ENCODE assay signal across 11 cellular contexts in the genomic region with DNA sequence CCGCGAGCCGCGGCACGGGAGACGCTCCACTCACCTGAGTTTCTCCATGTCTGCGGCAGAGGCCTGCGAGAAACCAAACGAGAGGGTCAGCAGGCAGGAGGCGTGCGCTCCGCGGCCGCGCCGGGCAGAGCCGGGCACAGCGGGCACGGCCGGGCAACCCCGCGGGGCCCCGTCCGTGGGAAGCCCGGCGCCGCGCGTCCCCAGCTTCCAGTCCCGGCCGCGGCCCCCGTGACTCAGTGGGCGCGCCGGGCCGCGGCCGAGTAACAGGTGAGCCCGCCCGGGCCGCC. TPM values are rescaled to one million over a fixed set of nuclear protein-coding genes. Genes with fewer than 3 reads are reported as not detected.
DNase-seq lines count a peak whose midpoint lies in the region; ATAC-seq and TF ChIP-seq lines count a peak whose summit lies in the region.
"Had no signal": no experiment of that assay in that cellular context is flagged by ENCODE, and none has a peak within 500 bp of the region (broad histone marks: within the 10 kb centered on the region; RNA-seq: fewer than 3 reads in every experiment).

No MANE protein-coding gene starts in this region.

- H2BK12ac ChIP-seq in mesenchymal stem cell (ENCODE audit: low read length in 2 of 2) = no peak overlapping the region

- no peaks in the 10 kb centered on the region for H3K36me3 ChIP-seq in colonic mucosa
- H3K36me3 ChIP-seq in mesenchymal stem cell (ENCODE audit: control insufficient read depth in 1 of 2, insufficient read depth in 2 of 2, low read depth in 1 of 2, low read length in 2 of 2) = peaks cover 0 to 19% of the 10 kb centered on the region in 2 experiments
- no peaks in the 10 kb centered on the region for H3K36me3 ChIP-seq in transverse colon

- peak overlapping the region; percentile 91 for H3K4me2 ChIP-seq in mesenchymal stem cell (ENCODE audit: low read length, poor library complexity, severe bottlenecking)

- H3K18ac ChIP-seq in mesenchymal stem cell (ENCODE audit: low read depth in 1 of 2, low read length in 2 of 2) = no peak overlapping the region

- no peak for TF ChIP-seq EP300 in transverse colon (IDR thresholded peaks at IDR 0.05; ENCODE audit: low read depth)

- intact Hi-C loops in colonic mucosa (cut with DNase I) (no loop called here), transverse colon (cut with DNase I; ENCODE audit: low total_unique reads) (no loop called here)

- H3K23ac ChIP-seq in mesenchymal stem cell (ENCODE audit: low read length in 2 of 2) = no peak overlapping the region

- ATAC-seq in activated T-cell treated with anti-CD3 and anti-CD28 coated beads, Interleukin-2, amount 50 U/mL, for 4 hours = peak; percentile 20 to 27
- no peak for ATAC-seq in GM21528 (IDR thresholded peaks at IDR 0.05; ENCODE audit: low FRiP score, unreplicated experiment)
- ATAC-seq: activated naive CD8-positive, alpha-beta T cell treated with anti-CD3 and anti-CD28 coated beads, Interleukin-2, amount 50 U/mL, for 24 hours had no signal

- no peak overlapping the region for H4K91ac ChIP-seq in mesenchymal stem cell (ENCODE audit: low read length)

- no peak overlapping the region for H3K4ac ChIP-seq in mesenchymal stem cell (ENCODE audit: low read depth in 1 of 2, low read length in 2 of 2)

- no peak overlapping the region for H2BK120ac ChIP-seq in mesenchymal stem cell (ENCODE audit: low read depth, low read length)

- H3K4me1 ChIP-seq in colonic mucosa (no peaks in the 10 kb centered on the region), mesenchymal stem cell (ENCODE audit: control insufficient read depth, insufficient read depth, low read depth, low read length) (peaks cover 19% of the 10 kb centered on the region), transverse colon (peaks cover 9 to 25% (median 19%) of the 10 kb centered on the region in 4 donors)

- H4K8ac ChIP-seq in mesenchymal stem cell (ENCODE audit: low read length) = no peak overlapping the region

- H2AK5ac ChIP-seq in mesenchymal stem cell (ENCODE audit: low read length, severe bottlenecking) = no peak overlapping the region

- no peaks in the 10 kb centered on the region for H3K36me3 Mint-ChIP-seq in activated T-cell treated with anti-CD3 and anti-CD28 coated beads, Interleukin-2, amount 50 U/mL, for 4 hours (ENCODE audit: insufficient read depth)
- H3K36me3 Mint-ChIP-seq in activated T-cell treated with anti-CD3 and anti-CD28 coated beads, Interleukin-2, amount 50 U/mL, for 24 hours (ENCODE audit: low read depth) = no peaks in the 10 kb centered on the region
- H3K36me3 Mint-ChIP-seq: activated CD4-positive, alpha-beta memory T cell treated with anti-CD3 and anti-CD28 coated beads for 36 hours had no signal

- H3K27ac ChIP-seq in colonic mucosa = no peak overlapping the region
- no peak overlapping the region for H3K27ac ChIP-seq in mesenchymal stem cell (ENCODE audit: low read length, poor library complexity, severe bottlenecking)
- H3K27ac ChIP-seq in transverse colon = no peak overlapping the region

- H3K79me1 ChIP-seq in mesenchymal stem cell (replicated peaks; ENCODE audit: low read length, poor library complexity, severe bottlenecking) = peaks cover 18% of the 10 kb centered on the region

- H3K27me3 Mint-ChIP-seq in activated T-cell treated with anti-CD3 and anti-CD28 coated beads, Interleukin-2, amount 50 U/mL, for 4 hours (ENCODE audit: low read depth) = peaks cover 43% of the 10 kb centered on the region
- peaks cover 58% of the 10 kb centered on the region for H3K27me3 Mint-ChIP-seq in activated T-cell treated with anti-CD3 and anti-CD28 coated beads, Interleukin-2, amount 50 U/mL, for 24 hours

- no peak overlapping the region for H2BK15ac ChIP-seq in mesenchymal stem cell (ENCODE audit: low read depth, poor library complexity, severe bottlenecking)

- no peak for TF ChIP-seq POLR2A in transverse colon (IDR thresholded peaks at IDR 0.05)

- peaks cover 7% of the 10 kb centered on the region for H3K4me1 Mint-ChIP-seq in activated T-cell treated with anti-CD3 and anti-CD28 coated beads, Interleukin-2, amount 50 U/mL, for 4 hours (ENCODE audit: low read depth)
- H3K4me1 Mint-ChIP-seq in activated T-cell treated with anti-CD3 and anti-CD28 coated beads, Interleukin-2, amount 50 U/mL, for 24 hours (ENCODE audit: low read depth) = peaks cover 4% of the 10 kb centered on the region

- no peak overlapping the region for H2AFZ ChIP-seq in mesenchymal stem cell (ENCODE audit: low read depth, low read length)

- no peak overlapping the region for H3K9ac ChIP-seq in colonic mucosa (ENCODE audit: low read depth in 2 of 2, low read length in 2 of 2)
- no peak overlapping the region for H3K9ac ChIP-seq in mesenchymal stem cell (ENCODE audit: low read length)

- H3K9me3 ChIP-seq in colonic mucosa (no peaks in the 10 kb centered on the region), mesenchymal stem cell (ENCODE audit: control insufficient read depth, low read length) (no peaks in the 10 kb centered on the region), transverse colon (no peaks in the 10 kb centered on the region)

- no peak overlapping the region for H2BK5ac ChIP-seq in mesenchymal stem cell (ENCODE audit: low read depth, low read length, poor library complexity, severe bottlenecking)

- DNase-seq in activated T-cell treated with anti-CD3 and anti-CD28 coated beads, Interleukin-2, amount 50 U/mL, for 4 hours = no peak
- no peak for DNase-seq in activated T-cell treated with anti-CD3 and anti-CD28 coated beads, Interleukin-2, amount 50 U/mL, for 24 hours
- DNase-seq in colonic mucosa = no peak
- no peak for DNase-seq in mesenchymal stem cell
- DNase-seq in transverse colon = no peak
- no peak for DNase-seq in NCI-H82 treated with DMSO at 0.1 percent for 48 hours (lab: John Stamatoyannopoulos, UW; ENCODE audit: unreplicated experiment)
- DNase-seq in GM10266 (ENCODE audit: extremely low spot score) = no peak
- DNase-seq: activated naive CD8-positive, alpha-beta T cell treated with anti-CD3 and anti-CD28 coated beads, Interleukin-2, amount 50 U/mL, for 24 hours; HCEC 1CT had no signal

- in situ Hi-C loops in transverse colon (cut with MboI; ENCODE audit: low pct_ligation_motif_present in 1 of 4, low pct_unique_long_range_greater_than_20kb in 1 of 4, low sequenced_read_pairs in 3 of 4) = no loop called here

- peaks cover 44% of the 10 kb centered on the region for H3K27me3 ChIP-seq in colonic mucosa
- H3K27me3 ChIP-seq in mesenchymal stem cell (ENCODE audit: control insufficient read depth in 1 of 2, insufficient read depth in 1 of 2, low read length in 2 of 2) = peaks cover 28 to 88% of the 10 kb centered on the region in 2 experiments
- peaks cover 70% of the 10 kb centered on the region for H3K27me3 ChIP-seq in transverse colon

- no peaks in the 10 kb centered on the region for H3K9me3 Mint-ChIP-seq in activated T-cell treated with anti-CD3 and anti-CD28 coated beads, Interleukin-2, amount 50 U/mL, for 4 hours
- no peaks in the 10 kb centered on the region for H3K9me3 Mint-ChIP-seq in activated T-cell treated with anti-CD3 and anti-CD28 coated beads, Interleukin-2, amount 50 U/mL, for 24 hours
- H3K9me3 Mint-ChIP-seq: activated CD4-positive, alpha-beta memory T cell treated with anti-CD3 and anti-CD28 coated beads for 36 hours; activated naive CD8-positive, alpha-beta T cell treated with anti-CD3 and anti-CD28 coated beads, Interleukin-2, amount 50 U/mL, for 24 hours had no signal

- TF ChIP-seq CTCF in colonic mucosa (IDR thresholded peaks at IDR 0.05) (no peak), transverse colon (IDR thresholded peaks at IDR 0.05) (no peak), GM10266 (IDR thresholded peaks at IDR 0.05; ENCODE audit: control insufficient read depth, insufficient read depth, low read depth, missing control alignments) (no peak)

- H3K27ac Mint-ChIP-seq in activated T-cell treated with anti-CD3 and anti-CD28 coated beads, Interleukin-2, amount 50 U/mL, for 24 hours = no peak overlapping the region
- H3K27ac Mint-ChIP-seq: activated CD4-positive, alpha-beta memory T cell treated with anti-CD3 and anti-CD28 coated beads for 36 hours; activated naive CD8-positive, alpha-beta T cell treated with anti-CD3 and anti-CD28 coated beads, Interleukin-2, amount 50 U/mL, for 24 hours had no signal

- no peak overlapping the region for H3K4me3 Mint-ChIP-seq in activated T-cell treated with anti-CD3 and anti-CD28 coated beads, Interleukin-2, amount 50 U/mL, for 4 hours
- no peak overlapping the region for H3K4me3 Mint-ChIP-seq in activated T-cell treated with anti-CD3 and anti-CD28 coated beads, Interleukin-2, amount 50 U/mL, for 24 hours
- H3K4me3 Mint-ChIP-seq: activated naive CD8-positive, alpha-beta T cell treated with anti-CD3 and anti-CD28 coated beads, Interleukin-2, amount 50 U/mL, for 24 hours had no signal

- no peak overlapping the region for H3K14ac ChIP-seq in mesenchymal stem cell (ENCODE audit: low read length in 2 of 2)

- H3K4me3 ChIP-seq in colonic mucosa (peak overlapping the region; percentile 31), mesenchymal stem cell (ENCODE audit: insufficient read depth in 1 of 2, low read depth in 1 of 2, low read length in 2 of 2) (peak overlapping the region in 1 of 2 experiments; percentile 72), transverse colon (peak overlapping the region; percentile 14 to 48 (median 36))

- WGBS in mesenchymal stem cell = 4% methylated on average over 36 of the region's 42 CpGs
- WGBS in transverse colon (ENCODE audit: low coverage in 1 of 2), 2 donors = 4% methylated on average over 19 of the region's 42 CpGs; no CpG with 5 or more reads in 1 of the 2 donors

RNA-seq across cellular contexts. Expression of gene BEGAIN, which starts 19.4 kb away (rescaled TPM):
- 1 to 10 TPM in 2 of 3 donors, under 1 TPM in 1; 0.53 to 3.9 (median 2.0) TPM for total RNA-seq in activated T-cell treated with anti-CD3 and anti-CD28 coated beads, Interleukin-2, amount 50 U/mL, for 4 hours
- total RNA-seq in colonic mucosa (under 1 TPM; 0.74 to 0.99 TPM), transverse colon (1 to 10 TPM in 1 of 4 donors, under 1 TPM in 2, not detected in 1; 0.27 to 2.5 (median 0.37) TPM)
- 0.15 TPM for polyA plus RNA-seq in mesenchymal stem cell (2013, experiment 1 of 2)
- 0.11 TPM for polyA plus RNA-seq in mesenchymal stem cell (2013, experiment 2 of 2)
